ENCODE assay signal across 2 cellular contexts in the genomic region with DNA sequence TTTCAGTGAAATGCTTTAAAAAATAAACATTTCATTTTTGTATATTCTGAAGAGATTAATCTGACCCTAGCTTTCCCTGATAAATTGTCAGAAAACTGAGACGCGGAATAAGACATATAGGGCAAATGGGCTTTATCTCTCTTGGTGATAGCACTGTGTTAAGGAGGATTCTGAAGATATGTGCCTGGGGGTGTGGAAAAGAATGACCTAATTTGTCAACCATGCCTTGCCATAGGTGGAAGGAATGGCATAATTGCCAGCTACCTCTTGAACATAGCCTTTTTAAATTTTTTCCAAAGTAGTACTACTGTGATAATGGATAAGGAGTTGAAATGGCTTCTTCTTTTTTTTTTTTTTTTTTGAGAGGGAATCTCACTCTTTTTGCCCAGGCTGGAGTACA.
TF ChIP-seq lines count a peak whose summit lies in the region.

No MANE protein-coding gene starts in this region.

TF ChIP-seq in A549, 52 proteins besides CTCF, POLR2A, EP300 and RAD21 (continued from another document):
- TF ChIP-seq, protein P1, sequence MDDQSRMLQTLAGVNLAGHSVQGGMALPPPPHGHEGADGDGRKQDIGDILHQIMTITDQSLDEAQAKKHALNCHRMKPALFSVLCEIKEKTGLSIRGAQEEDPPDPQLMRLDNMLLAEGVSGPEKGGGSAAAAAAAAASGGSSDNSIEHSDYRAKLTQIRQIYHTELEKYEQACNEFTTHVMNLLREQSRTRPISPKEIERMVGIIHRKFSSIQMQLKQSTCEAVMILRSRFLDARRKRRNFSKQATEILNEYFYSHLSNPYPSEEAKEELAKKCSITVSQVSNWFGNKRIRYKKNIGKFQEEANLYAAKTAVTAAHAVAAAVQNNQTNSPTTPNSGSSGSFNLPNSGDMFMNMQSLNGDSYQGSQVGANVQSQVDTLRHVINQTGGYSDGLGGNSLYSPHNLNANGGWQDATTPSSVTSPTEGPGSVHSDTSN (IDR thresholded peaks at IDR 0.05) = no peak
- TF ChIP-seq MAZ (IDR thresholded peaks at IDR 0.05; ENCODE audit: borderline replicate concordance, low read depth, low read length) (no peak), FOXS1 (CRISPR knock-in tag; IDR thresholded peaks at IDR 0.05) (no peak), KDM5A (IDR thresholded peaks at IDR 0.05) (no peak), NR3C1 (IDR thresholded peaks at IDR 0.05) (no peak), HEYL (CRISPR knock-in tag; IDR thresholded peaks at IDR 0.05) (no peak), ZC3H11A (IDR thresholded peaks at IDR 0.05) (no peak), MAFK (IDR thresholded peaks at IDR 0.05; ENCODE audit: partially characterized antibody) (no peak)
- TF ChIP-seq, protein P2, sequence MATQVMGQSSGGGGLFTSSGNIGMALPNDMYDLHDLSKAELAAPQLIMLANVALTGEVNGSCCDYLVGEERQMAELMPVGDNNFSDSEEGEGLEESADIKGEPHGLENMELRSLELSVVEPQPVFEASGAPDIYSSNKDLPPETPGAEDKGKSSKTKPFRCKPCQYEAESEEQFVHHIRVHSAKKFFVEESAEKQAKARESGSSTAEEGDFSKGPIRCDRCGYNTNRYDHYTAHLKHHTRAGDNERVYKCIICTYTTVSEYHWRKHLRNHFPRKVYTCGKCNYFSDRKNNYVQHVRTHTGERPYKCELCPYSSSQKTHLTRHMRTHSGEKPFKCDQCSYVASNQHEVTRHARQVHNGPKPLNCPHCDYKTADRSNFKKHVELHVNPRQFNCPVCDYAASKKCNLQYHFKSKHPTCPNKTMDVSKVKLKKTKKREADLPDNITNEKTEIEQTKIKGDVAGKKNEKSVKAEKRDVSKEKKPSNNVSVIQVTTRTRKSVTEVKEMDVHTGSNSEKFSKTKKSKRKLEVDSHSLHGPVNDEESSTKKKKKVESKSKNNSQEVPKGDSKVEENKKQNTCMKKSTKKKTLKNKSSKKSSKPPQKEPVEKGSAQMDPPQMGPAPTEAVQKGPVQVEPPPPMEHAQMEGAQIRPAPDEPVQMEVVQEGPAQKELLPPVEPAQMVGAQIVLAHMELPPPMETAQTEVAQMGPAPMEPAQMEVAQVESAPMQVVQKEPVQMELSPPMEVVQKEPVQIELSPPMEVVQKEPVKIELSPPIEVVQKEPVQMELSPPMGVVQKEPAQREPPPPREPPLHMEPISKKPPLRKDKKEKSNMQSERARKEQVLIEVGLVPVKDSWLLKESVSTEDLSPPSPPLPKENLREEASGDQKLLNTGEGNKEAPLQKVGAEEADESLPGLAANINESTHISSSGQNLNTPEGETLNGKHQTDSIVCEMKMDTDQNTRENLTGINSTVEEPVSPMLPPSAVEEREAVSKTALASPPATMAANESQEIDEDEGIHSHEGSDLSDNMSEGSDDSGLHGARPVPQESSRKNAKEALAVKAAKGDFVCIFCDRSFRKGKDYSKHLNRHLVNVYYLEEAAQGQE (IDR thresholded peaks at IDR 0.05) = no peak
- TF ChIP-seq, protein P3, sequence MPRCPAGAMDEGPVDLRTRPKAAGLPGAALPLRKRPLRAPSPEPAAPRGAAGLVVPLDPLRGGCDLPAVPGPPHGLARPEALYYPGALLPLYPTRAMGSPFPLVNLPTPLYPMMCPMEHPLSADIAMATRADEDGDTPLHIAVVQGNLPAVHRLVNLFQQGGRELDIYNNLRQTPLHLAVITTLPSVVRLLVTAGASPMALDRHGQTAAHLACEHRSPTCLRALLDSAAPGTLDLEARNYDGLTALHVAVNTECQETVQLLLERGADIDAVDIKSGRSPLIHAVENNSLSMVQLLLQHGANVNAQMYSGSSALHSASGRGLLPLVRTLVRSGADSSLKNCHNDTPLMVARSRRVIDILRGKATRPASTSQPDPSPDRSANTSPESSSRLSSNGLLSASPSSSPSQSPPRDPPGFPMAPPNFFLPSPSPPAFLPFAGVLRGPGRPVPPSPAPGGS (IDR thresholded peaks at IDR 0.05) = no peak

TF ChIP-seq in SK-N-SH treated with all-trans-retinoic acid at 6 μM for 48 hours, 23 proteins besides CTCF, POLR2A, EP300 and RAD21 (continued from another document):
- TF ChIP-seq ZFP3 (CRISPR knock-in tag; IDR thresholded peaks at IDR 0.05) = no peak
- TF ChIP-seq, protein P4, sequence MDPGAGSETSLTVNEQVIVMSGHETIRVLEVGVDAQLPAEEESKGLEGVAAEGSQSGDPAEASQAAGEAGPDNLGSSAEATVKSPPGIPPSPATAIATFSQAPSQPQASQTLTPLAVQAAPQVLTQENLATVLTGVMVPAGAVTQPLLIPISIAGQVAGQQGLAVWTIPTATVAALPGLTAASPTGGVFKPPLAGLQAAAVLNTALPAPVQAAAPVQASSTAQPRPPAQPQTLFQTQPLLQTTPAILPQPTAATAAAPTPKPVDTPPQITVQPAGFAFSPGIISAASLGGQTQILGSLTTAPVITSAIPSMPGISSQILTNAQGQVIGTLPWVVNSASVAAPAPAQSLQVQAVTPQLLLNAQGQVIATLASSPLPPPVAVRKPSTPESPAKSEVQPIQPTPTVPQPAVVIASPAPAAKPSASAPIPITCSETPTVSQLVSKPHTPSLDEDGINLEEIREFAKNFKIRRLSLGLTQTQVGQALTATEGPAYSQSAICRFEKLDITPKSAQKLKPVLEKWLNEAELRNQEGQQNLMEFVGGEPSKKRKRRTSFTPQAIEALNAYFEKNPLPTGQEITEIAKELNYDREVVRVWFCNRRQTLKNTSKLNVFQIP (CRISPR knock-in tag; IDR thresholded peaks at IDR 0.05; ENCODE audit: borderline replicate concordance, low read depth) = no peak
- TF ChIP-seq TCF4 (CRISPR knock-in tag; IDR thresholded peaks at IDR 0.05; ENCODE audit: borderline replicate concordance) = no peak
- no peak for TF ChIP-seq ZNF8 (CRISPR knock-in tag; IDR thresholded peaks at IDR 0.05)
TF ChIP-seq in SK-N-SH treated with all-trans-retinoic acid at 6 μM for 48 hours: peak in this region for 0.
